ENCODE assay signal across 10 cellular contexts in genomic region chr20:10982692-10983091, GRCh38.
DNase-seq lines count a peak whose midpoint lies in the region; ATAC-seq lines count a peak whose summit lies in the region.
"Had no signal": no experiment of that assay in that cellular context is flagged by ENCODE, and none has a peak within 500 bp of the region (broad histone marks: within the 10 kb centered on the region; RNA-seq: fewer than 3 reads in every experiment).

No MANE protein-coding gene starts in this region.

- no peak for ATAC-seq in stimulated activated effector memory CD8-positive, alpha-beta T cell treated with anti-CD3 and anti-CD28 coated beads, Interleukin-12 subunit alpha, Interleukin-12 subunit beta, amount 100 ng/mL, for 72 hours
- ATAC-seq in GM19452 (IDR thresholded peaks at IDR 0.05; ENCODE audit: unreplicated experiment): no peak
- ATAC-seq in naive thymus-derived CD8-positive, alpha-beta T cell: no peak

- no peaks in the 10 kb centered on the region for H3K36me3 ChIP-seq in MG63

- POLR2A ChIA-PET in naive thymus-derived CD8-positive, alpha-beta T cell (lab: Charles Lee): no interaction called here

- peak; percentile 90 for DNase-seq in A172 (ENCODE audit: low spot score)
- peak; percentile 69 for DNase-seq in MG63
- DNase-seq in epidermal melanocyte (ENCODE audit: insufficient read length, low spot score): peak; percentile 57
- DNase-seq in lung microvascular endothelial cell (ENCODE audit: low read depth in 2 of 2): peak; percentile 51 to 75
- DNase-seq in stimulated activated effector memory CD8-positive, alpha-beta T cell treated with anti-CD3 and anti-CD28 coated beads, Interleukin-12 subunit alpha, Interleukin-12 subunit beta, amount 100 ng/mL, for 72 hours (ENCODE audit: low spot score in 2 of 2): no peak
- no peak for DNase-seq in naive thymus-derived CD8-positive, alpha-beta T cell
- DNase-seq in stimulated activated CD4-positive, alpha-beta T cell treated with anti-CD3 and anti-CD28 coated beads, Interleukin-12 subunit alpha, Interleukin-12 subunit beta, amount 100 ng/mL, for 4 hours: no peak
- DNase-seq: activated T-cell treated with anti-CD3 and anti-CD28 coated beads, Interleukin-2, amount 50 U/mL, for 48 hours; NCI-H1092 treated with DMSO at 0.1 percent for 48 hours had no signal

- no peaks in the 10 kb centered on the region for H3K4me1 Mint-ChIP-seq in stimulated activated effector memory CD8-positive, alpha-beta T cell treated with anti-CD3 and anti-CD28 coated beads, Interleukin-12 subunit alpha, Interleukin-12 subunit beta, amount 100 ng/mL, for 72 hours
- no peaks in the 10 kb centered on the region for H3K4me1 Mint-ChIP-seq in naive thymus-derived CD8-positive, alpha-beta T cell

- H3K9me3 Mint-ChIP-seq in stimulated activated effector memory CD8-positive, alpha-beta T cell treated with anti-CD3 and anti-CD28 coated beads, Interleukin-12 subunit alpha, Interleukin-12 subunit beta, amount 100 ng/mL, for 72 hours: no peaks in the 10 kb centered on the region
- no peaks in the 10 kb centered on the region for H3K9me3 Mint-ChIP-seq in naive thymus-derived CD8-positive, alpha-beta T cell

- no peaks in the 10 kb centered on the region for H3K36me3 Mint-ChIP-seq in stimulated activated effector memory CD8-positive, alpha-beta T cell treated with anti-CD3 and anti-CD28 coated beads, Interleukin-12 subunit alpha, Interleukin-12 subunit beta, amount 100 ng/mL, for 72 hours
- no peaks in the 10 kb centered on the region for H3K36me3 Mint-ChIP-seq in naive thymus-derived CD8-positive, alpha-beta T cell

- no peaks in the 10 kb centered on the region for H3K27me3 Mint-ChIP-seq in naive thymus-derived CD8-positive, alpha-beta T cell

- no peaks in the 10 kb centered on the region for H3K27me3 ChIP-seq in MG63

- H3K4me3 ChIP-seq in MG63: no peak overlapping the region

- H3K4me3 Mint-ChIP-seq in stimulated activated effector memory CD8-positive, alpha-beta T cell treated with anti-CD3 and anti-CD28 coated beads, Interleukin-12 subunit alpha, Interleukin-12 subunit beta, amount 100 ng/mL, for 72 hours: no peak overlapping the region
- no peak overlapping the region for H3K4me3 Mint-ChIP-seq in naive thymus-derived CD8-positive, alpha-beta T cell

- no peaks in the 10 kb centered on the region for H3K9me3 ChIP-seq in MG63

- H3K27ac Mint-ChIP-seq in stimulated activated effector memory CD8-positive, alpha-beta T cell treated with anti-CD3 and anti-CD28 coated beads, Interleukin-12 subunit alpha, Interleukin-12 subunit beta, amount 100 ng/mL, for 72 hours: no peak overlapping the region
- H3K27ac Mint-ChIP-seq in naive thymus-derived CD8-positive, alpha-beta T cell: no peak overlapping the region

Comparison
In these comparisons a context has a peak if more than half of its experiments do, and no peak if none do; other contexts are left out.
1. DNase-seq: peak in A172 (single experiment), MG63 (single experiment), epidermal melanocyte (single experiment) and lung microvascular endothelial cell (2 of 2); none in stimulated activated effector memory CD8-positive, alpha-beta T cell treated with anti-CD3 and anti-CD28 coated beads, Interleukin-12 subunit alpha, Interleukin-12 subunit beta, amount 100 ng/mL, for 72 hours (0 of 2), naive thymus-derived CD8-positive, alpha-beta T cell (0 of 10) and stimulated activated CD4-positive, alpha-beta T cell treated with anti-CD3 and anti-CD28 coated beads, Interleukin-12 subunit alpha, Interleukin-12 subunit beta, amount 100 ng/mL, for 4 hours (single experiment).